Comparison of ENCODE assay signal across 1 cellular context in the genomic region with DNA sequence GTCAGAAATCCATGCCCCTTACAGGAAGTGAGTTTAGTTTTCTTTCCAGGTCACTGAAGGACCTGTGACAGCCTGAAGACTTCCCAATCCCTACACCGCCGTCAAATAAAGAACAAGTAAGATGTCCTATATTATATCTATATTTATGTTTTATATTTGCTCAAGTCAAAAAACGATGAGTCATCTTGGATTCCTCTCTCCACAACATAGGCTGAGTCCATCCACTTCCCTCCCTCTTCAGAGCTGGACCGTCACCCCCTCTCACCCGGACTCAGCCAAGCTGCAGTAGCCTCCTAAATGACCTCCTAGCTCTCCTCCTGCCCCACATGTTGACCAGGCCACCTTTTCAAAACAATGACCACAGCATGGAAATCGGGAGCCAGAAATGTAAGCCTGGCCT.
TF ChIP-seq lines count a peak whose summit lies in the region.

No MANE protein-coding gene starts in this region.

TF ChIP-seq in K562, 482 proteins besides CTCF, POLR2A, EP300 and RAD21:
- TF ChIP-seq MAFG (tag; conservative IDR thresholded peaks at IDR 0.05) (peak; percentile 76), SMARCE1 (IDR thresholded peaks at IDR 0.05) (no peak), NFE2 (IDR thresholded peaks at IDR 0.05; ENCODE audit: low read depth) (peak; percentile 36; the same call in 1 of the 2 replicates), C11orf30 (IDR thresholded peaks at IDR 0.05; ENCODE audit: low read depth) (peak; percentile 38; the same call in 1 of the 2 replicates), FOS (IDR thresholded peaks at IDR 0.05; ENCODE audit: extremely low read depth, insufficient read length) (no peak), SIRT6 (IDR thresholded peaks at IDR 0.05; ENCODE audit: low read depth, low read length) (no peak), MAFK (IDR thresholded peaks at IDR 0.05; ENCODE audit: low read length) (peak; percentile 15; the same call in 1 of the 2 replicates), MAFF (IDR thresholded peaks at IDR 0.05; ENCODE audit: low read length) (peak; percentile 37), NFE2L1 (tag; IDR thresholded peaks at IDR 0.05; ENCODE audit: borderline replicate concordance, low read depth) (peak; percentile 51; the same call in 1 of the 2 replicates), ZNF316 (IDR thresholded peaks at IDR 0.05) (peak; percentile 47; the same call in 1 of the 2 replicates)
